25 cellular contexts compared by ENCODE assay signal in the genomic region with DNA sequence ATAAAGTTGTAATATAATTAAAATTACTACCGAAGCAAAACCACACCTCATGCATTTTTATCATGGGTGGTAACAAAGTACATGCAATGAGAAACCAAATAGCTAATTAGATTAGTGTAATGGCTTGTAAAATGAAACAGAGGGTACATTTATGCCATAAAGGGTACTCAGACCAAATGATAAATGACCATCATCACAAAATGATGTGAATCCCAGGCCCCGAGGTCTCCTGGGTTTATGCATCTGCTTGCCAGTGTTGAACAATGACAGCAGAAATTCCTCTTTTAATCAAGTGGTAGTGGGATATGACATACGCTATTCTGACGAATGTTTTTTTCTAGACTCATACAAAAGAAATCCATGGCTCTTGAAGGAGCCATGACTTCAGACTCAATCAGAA.
"Had no signal": no experiment of that assay in that cellular context is flagged by ENCODE, and none has a peak within 500 bp of the region (broad histone marks: within the 10 kb centered on the region; RNA-seq: fewer than 3 reads in every experiment).

No MANE protein-coding gene starts in this region.

- DNase-seq: colonic mucosa; cortex of kidney; dermis blood vessel endothelial cell; dorsolateral prefrontal cortex; effector CD4-positive, alpha-beta T cell; effector CD8-positive, alpha-beta T cell; effector memory CD4-positive, alpha-beta T cell; effector memory CD8-positive, alpha-beta T cell; endodermal cell; erythroblast; esophagus squamous epithelium; foreskin fibroblast; foreskin keratinocyte; foreskin melanocyte; gastrocnemius medialis; glutamatergic neuron; head of caudate nucleus; heart left ventricle had no signal

- H3K4me1 ChIP-seq: colonic mucosa, esophagus muscularis mucosa, esophagus squamous epithelium, foreskin keratinocyte, gastrocnemius medialis, gastroesophageal sphincter, heart left ventricle had no signal

- H3K4me3 Mint-ChIP-seq: dendritic cell treated with granulocyte-macrophage colony-stimulating factor and Interleukin-4, amounts not matched to agents 40 ng/mL and 50 ng/mL, for 4 days; effector memory CD8-positive, alpha-beta T cell; endodermal cell had no signal

- H2AFZ ChIP-seq: hepatocyte had no signal

- H3K79me2 ChIP-seq: hepatocyte had no signal

- H3K27me3 ChIP-seq: colonic mucosa, esophagus muscularis mucosa, esophagus squamous epithelium, gastrocnemius medialis, gastroesophageal sphincter, heart left ventricle, hepatocyte had no signal

- H3K4me3 ChIP-seq: colonic mucosa, coronary artery, dorsolateral prefrontal cortex, esophagus muscularis mucosa, esophagus squamous epithelium, gastrocnemius medialis, gastroesophageal sphincter, heart left ventricle, hepatocyte had no signal

- H3K27me3 Mint-ChIP-seq: dendritic cell treated with granulocyte-macrophage colony-stimulating factor and Interleukin-4, amounts not matched to agents 40 ng/mL and 50 ng/mL, for 4 days; effector memory CD8-positive, alpha-beta T cell had no signal

- ATAC-seq: effector memory CD8-positive, alpha-beta T cell; esophagus mucosa; foreskin keratinocyte; gastrocnemius medialis; gastroesophageal sphincter; heart left ventricle had no signal

- H3K27ac Mint-ChIP-seq: dendritic cell treated with granulocyte-macrophage colony-stimulating factor and Interleukin-4, amounts not matched to agents 40 ng/mL and 50 ng/mL, for 4 days; effector memory CD8-positive, alpha-beta T cell; endodermal cell had no signal

- H3K4me2 ChIP-seq: hepatocyte had no signal

- H3K27ac ChIP-seq: colonic mucosa, coronary artery, dorsolateral prefrontal cortex, epithelial cell of prostate, esophagus muscularis mucosa, esophagus squamous epithelium, foreskin keratinocyte, gastrocnemius medialis, gastroesophageal sphincter, heart left ventricle, hepatocyte had no signal

- H3K9me3 Mint-ChIP-seq: dendritic cell treated with granulocyte-macrophage colony-stimulating factor and Interleukin-4, amounts not matched to agents 40 ng/mL and 50 ng/mL, for 4 days; effector memory CD8-positive, alpha-beta T cell; endodermal cell had no signal

- H3K9me3 ChIP-seq: colonic mucosa, esophagus muscularis mucosa, esophagus squamous epithelium, gastrocnemius medialis, gastroesophageal sphincter, heart left ventricle had no signal

- H3K36me3 ChIP-seq: colonic mucosa, esophagus muscularis mucosa, esophagus squamous epithelium, gastrocnemius medialis, gastroesophageal sphincter, heart left ventricle had no signal
